Comparison of ENCODE assay signal across 1 cellular context in the genomic region with DNA sequence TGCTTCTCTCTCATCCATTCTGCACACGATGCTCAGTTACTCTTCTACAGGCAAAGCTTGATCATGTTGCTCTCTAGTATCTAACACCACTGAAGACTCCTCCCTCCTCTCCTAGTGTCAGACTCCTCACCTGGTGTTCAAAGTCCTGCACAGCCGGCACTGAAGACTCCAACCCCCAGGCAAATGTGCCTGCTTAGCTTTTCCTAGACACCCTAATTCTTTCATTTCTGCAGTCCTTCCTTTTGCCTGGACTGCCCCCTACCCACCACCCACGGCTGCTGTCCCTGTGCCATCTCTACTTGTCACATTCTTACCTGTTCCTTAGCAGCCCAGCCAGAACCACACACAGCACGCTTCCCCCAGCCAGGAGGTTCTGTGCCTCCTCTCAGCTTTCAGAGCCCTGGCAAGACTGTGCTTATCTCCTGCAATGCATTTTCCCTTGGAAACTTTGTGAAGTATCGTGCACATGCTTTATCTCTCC.
TF ChIP-seq lines count a peak whose summit lies in the region.

No MANE protein-coding gene starts in this region.

TF ChIP-seq in GM23338, 12 proteins besides CTCF, POLR2A, EP300 and RAD21 (continued from another document):
- TF ChIP-seq, protein P1, sequence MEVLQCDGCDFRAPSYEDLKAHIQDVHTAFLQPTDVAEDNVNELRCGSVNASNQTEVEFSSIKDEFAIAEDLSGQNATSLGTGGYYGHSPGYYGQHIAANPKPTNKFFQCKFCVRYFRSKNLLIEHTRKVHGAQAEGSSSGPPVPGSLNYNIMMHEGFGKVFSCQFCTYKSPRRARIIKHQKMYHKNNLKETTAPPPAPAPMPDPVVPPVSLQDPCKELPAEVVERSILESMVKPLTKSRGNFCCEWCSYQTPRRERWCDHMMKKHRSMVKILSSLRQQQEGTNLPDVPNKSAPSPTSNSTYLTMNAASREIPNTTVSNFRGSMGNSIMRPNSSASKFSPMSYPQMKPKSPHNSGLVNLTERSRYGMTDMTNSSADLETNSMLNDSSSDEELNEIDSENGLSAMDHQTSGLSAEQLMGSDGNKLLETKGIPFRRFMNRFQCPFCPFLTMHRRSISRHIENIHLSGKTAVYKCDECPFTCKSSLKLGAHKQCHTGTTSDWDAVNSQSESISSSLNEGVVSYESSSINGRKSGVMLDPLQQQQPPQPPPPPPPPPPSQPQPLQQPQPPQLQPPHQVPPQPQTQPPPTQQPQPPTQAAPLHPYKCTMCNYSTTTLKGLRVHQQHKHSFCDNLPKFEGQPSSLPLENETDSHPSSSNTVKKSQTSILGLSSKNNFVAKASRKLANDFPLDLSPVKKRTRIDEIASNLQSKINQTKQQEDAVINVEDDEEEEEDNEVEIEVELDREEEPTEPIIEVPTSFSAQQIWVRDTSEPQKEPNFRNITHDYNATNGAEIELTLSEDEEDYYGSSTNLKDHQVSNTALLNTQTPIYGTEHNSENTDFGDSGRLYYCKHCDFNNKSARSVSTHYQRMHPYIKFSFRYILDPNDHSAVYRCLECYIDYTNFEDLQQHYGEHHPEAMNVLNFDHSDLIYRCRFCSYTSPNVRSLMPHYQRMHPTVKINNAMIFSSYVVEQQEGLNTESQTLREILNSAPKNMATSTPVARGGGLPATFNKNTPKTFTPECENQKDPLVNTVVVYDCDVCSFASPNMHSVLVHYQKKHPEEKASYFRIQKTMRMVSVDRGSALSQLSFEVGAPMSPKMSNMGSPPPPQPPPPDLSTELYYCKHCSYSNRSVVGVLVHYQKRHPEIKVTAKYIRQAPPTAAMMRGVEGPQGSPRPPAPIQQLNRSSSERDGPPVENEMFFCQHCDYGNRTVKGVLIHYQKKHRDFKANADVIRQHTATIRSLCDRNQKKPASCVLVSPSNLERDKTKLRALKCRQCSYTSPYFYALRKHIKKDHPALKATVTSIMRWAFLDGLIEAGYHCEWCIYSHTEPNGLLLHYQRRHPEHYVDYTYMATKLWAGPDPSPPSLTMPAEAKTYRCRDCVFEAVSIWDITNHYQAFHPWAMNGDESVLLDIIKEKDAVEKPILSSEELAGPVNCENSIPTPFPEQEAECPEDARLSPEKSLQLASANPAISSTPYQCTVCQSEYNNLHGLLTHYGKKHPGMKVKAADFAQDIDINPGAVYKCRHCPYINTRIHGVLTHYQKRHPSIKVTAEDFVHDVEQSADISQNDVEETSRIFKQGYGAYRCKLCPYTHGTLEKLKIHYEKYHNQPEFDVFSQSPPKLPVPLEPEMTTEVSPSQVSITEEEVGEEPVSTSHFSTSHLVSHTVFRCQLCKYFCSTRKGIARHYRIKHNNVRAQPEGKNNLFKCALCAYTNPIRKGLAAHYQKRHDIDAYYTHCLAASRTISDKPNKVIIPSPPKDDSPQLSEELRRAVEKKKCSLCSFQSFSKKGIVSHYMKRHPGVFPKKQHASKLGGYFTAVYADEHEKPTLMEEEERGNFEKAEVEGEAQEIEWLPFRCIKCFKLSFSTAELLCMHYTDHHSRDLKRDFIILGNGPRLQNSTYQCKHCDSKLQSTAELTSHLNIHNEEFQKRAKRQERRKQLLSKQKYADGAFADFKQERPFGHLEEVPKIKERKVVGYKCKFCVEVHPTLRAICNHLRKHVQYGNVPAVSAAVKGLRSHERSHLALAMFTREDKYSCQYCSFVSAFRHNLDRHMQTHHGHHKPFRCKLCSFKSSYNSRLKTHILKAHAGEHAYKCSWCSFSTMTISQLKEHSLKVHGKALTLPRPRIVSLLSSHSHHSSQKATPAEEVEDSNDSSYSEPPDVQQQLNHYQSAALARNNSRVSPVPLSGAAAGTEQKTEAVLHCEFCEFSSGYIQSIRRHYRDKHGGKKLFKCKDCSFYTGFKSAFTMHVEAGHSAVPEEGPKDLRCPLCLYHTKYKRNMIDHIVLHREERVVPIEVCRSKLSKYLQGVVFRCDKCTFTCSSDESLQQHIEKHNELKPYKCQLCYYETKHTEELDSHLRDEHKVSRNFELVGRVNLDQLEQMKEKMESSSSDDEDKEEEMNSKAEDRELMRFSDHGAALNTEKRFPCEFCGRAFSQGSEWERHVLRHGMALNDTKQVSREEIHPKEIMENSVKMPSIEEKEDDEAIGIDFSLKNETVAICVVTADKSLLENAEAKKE (CRISPR knock-in tag; IDR thresholded peaks at IDR 0.05), result no peak
- no peak for TF ChIP-seq ZNF114 (CRISPR knock-in tag; IDR thresholded peaks at IDR 0.05)
- TF ChIP-seq CREB1 (CRISPR knock-in tag; IDR thresholded peaks at IDR 0.05; ENCODE audit: low read depth), result no peak
- TF ChIP-seq POLR2AphosphoS5 (IDR thresholded peaks at IDR 0.05; ENCODE audit: low read depth), result no peak
- TF ChIP-seq, protein P2, sequence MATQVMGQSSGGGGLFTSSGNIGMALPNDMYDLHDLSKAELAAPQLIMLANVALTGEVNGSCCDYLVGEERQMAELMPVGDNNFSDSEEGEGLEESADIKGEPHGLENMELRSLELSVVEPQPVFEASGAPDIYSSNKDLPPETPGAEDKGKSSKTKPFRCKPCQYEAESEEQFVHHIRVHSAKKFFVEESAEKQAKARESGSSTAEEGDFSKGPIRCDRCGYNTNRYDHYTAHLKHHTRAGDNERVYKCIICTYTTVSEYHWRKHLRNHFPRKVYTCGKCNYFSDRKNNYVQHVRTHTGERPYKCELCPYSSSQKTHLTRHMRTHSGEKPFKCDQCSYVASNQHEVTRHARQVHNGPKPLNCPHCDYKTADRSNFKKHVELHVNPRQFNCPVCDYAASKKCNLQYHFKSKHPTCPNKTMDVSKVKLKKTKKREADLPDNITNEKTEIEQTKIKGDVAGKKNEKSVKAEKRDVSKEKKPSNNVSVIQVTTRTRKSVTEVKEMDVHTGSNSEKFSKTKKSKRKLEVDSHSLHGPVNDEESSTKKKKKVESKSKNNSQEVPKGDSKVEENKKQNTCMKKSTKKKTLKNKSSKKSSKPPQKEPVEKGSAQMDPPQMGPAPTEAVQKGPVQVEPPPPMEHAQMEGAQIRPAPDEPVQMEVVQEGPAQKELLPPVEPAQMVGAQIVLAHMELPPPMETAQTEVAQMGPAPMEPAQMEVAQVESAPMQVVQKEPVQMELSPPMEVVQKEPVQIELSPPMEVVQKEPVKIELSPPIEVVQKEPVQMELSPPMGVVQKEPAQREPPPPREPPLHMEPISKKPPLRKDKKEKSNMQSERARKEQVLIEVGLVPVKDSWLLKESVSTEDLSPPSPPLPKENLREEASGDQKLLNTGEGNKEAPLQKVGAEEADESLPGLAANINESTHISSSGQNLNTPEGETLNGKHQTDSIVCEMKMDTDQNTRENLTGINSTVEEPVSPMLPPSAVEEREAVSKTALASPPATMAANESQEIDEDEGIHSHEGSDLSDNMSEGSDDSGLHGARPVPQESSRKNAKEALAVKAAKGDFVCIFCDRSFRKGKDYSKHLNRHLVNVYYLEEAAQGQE (IDR thresholded peaks at IDR 0.05; ENCODE audit: unreplicated experiment), result no peak
- no peak for TF ChIP-seq ZNF331 (CRISPR knock-in tag; IDR thresholded peaks at IDR 0.05; ENCODE audit: low read depth)
- TF ChIP-seq, protein P3, sequence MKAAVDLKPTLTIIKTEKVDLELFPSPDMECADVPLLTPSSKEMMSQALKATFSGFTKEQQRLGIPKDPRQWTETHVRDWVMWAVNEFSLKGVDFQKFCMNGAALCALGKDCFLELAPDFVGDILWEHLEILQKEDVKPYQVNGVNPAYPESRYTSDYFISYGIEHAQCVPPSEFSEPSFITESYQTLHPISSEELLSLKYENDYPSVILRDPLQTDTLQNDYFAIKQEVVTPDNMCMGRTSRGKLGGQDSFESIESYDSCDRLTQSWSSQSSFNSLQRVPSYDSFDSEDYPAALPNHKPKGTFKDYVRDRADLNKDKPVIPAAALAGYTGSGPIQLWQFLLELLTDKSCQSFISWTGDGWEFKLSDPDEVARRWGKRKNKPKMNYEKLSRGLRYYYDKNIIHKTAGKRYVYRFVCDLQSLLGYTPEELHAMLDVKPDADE (IDR thresholded peaks at IDR 0.05), result no peak
- no peak for TF ChIP-seq STAT1 (IDR thresholded peaks at IDR 0.05; ENCODE audit: unreplicated experiment)
- TF ChIP-seq NANOG (IDR thresholded peaks at IDR 0.05; ENCODE audit: borderline replicate concordance), result no peak
- TF ChIP-seq EZH2phosphoT487 (IDR thresholded peaks at IDR 0.05; ENCODE audit: unreplicated experiment), result no peak
